In the genomic region with DNA sequence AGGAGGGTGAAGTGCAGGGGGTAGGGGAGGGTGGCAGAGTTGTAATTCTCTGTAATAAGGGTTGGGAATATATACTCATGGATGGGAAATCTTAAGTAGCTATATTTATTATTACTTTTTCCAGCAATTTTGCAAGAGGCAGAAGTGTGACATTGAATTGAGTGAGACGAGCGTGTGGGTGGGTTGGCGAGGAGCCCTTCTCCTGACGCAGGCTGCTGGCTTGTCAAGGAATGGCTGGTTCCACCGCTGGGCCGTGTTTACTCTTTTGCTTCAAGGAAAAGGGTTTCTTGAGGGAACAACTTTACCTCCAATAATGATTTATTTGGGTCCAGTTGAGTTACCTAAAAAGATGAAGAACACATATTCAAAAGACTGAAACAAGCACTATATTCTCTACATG, we compare ENCODE assay signal across 9 cellular contexts. TPM values are rescaled to one million over a fixed set of nuclear protein-coding genes. Genes with fewer than 3 reads are reported as not detected.
"Had no signal": no experiment of that assay in that cellular context is flagged by ENCODE, and none has a peak within 500 bp of the region (broad histone marks: within the 10 kb centered on the region; RNA-seq: fewer than 3 reads in every experiment).

No MANE protein-coding gene starts in this region.

- H3K27ac Mint-ChIP-seq: IgD-negative memory B cell had no signal

- H3K27ac ChIP-seq: HL-60 had no signal

- DNase-seq: IMR-90, KBM-7, KG1 had no signal

- H3K4me3 Mint-ChIP-seq: IgD-negative memory B cell had no signal

- H3K27me3 Mint-ChIP-seq: IgD-negative memory B cell had no signal

- FAIRE-seq: HepG2, HTR-8/SVneo had no signal

- H3K4me1 Mint-ChIP-seq: IgD-negative memory B cell had no signal

- ATAC-seq: HepG2 had no signal

RNA-seq across cellular contexts. Expression of a gene that starts 17.9 kb away (rescaled TPM):
- total RNA-seq: HepG2, HT-29, HT1080, IMR-90 had no signal
- polyA plus RNA-seq: HepG2, IgD-negative memory B cell had no signal
